Comparison of ENCODE assay signal across 23 cellular contexts in the genomic region with DNA sequence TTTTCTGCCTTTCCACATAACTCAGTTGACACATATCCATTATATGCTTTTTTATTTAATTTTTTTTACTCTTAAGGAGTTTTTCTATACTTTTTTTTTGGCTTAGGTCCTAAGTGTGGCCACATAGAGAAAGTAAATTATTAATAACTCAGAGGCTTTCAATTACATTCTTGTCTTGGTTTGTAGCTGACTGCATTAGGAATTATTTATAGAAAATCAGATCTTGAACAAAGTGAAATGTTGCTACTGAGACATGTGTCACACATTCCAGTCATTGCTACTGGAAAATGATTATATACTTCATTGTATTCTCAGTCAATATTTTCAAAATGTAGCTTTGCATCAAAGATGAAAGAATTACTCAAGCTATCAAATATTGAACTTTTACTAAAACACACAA.
"Had no signal": no experiment of that assay in that cellular context is flagged by ENCODE, and none has a peak within 500 bp of the region (broad histone marks: within the 10 kb centered on the region; RNA-seq: fewer than 3 reads in every experiment).

No MANE protein-coding gene starts in this region.

- H3K79me2 ChIP-seq: hepatocyte had no signal

- H3K4me3 ChIP-seq: coronary artery, dorsolateral prefrontal cortex, esophagus muscularis mucosa, gastrocnemius medialis, heart left ventricle, hepatocyte, left lung, lower lobe of right lung had no signal

- H3K27me3 Mint-ChIP-seq: naive thymus-derived CD4-positive, alpha-beta T cell had no signal

- H3K9me3 ChIP-seq: esophagus muscularis mucosa, gastrocnemius medialis, left lung, lower lobe of right lung had no signal

- H3K27ac ChIP-seq: coronary artery, dorsolateral prefrontal cortex, esophagus muscularis mucosa, gastrocnemius medialis, heart left ventricle, hepatocyte, left lung, lower lobe of right lung had no signal

- H3K4me2 ChIP-seq: hepatocyte had no signal

- H3K4me1 Mint-ChIP-seq: immature natural killer cell; naive thymus-derived CD4-positive, alpha-beta T cell had no signal

- H3K27me3 ChIP-seq: dorsolateral prefrontal cortex, esophagus muscularis mucosa, gastrocnemius medialis, heart left ventricle, hepatocyte, left lung had no signal

- H2AFZ ChIP-seq: hepatocyte had no signal

- H3K4me3 Mint-ChIP-seq: immature natural killer cell; naive thymus-derived CD4-positive, alpha-beta T cell had no signal

- H3K27ac Mint-ChIP-seq: immature natural killer cell; naive thymus-derived CD4-positive, alpha-beta T cell had no signal

- H3K36me3 ChIP-seq: esophagus muscularis mucosa, gastrocnemius medialis, heart left ventricle, left lung, lower lobe of right lung had no signal

- H3K4me1 ChIP-seq: esophagus muscularis mucosa, gastrocnemius medialis, heart left ventricle, left lung, lower lobe of right lung had no signal

- FAIRE-seq: colon, endothelial cell of umbilical vein, kidney had no signal

- H3K36me3 Mint-ChIP-seq: immature natural killer cell; naive thymus-derived CD4-positive, alpha-beta T cell had no signal

- DNase-seq: dermis blood vessel endothelial cell; dorsolateral prefrontal cortex; effector CD4-positive, alpha-beta T cell; effector memory CD4-positive, alpha-beta T cell; foreskin melanocyte; gastrocnemius medialis; heart left ventricle; hypothalamus; immature natural killer cell; islet precursor cell; kidney; left cardiac atrium; left lung; left ventricle myocardium superior; lower lobe of right lung; mesendoderm; midbrain; naive thymus-derived CD4-positive, alpha-beta T cell had no signal
